18 cellular contexts compared by ENCODE assay signal in the genomic region with DNA sequence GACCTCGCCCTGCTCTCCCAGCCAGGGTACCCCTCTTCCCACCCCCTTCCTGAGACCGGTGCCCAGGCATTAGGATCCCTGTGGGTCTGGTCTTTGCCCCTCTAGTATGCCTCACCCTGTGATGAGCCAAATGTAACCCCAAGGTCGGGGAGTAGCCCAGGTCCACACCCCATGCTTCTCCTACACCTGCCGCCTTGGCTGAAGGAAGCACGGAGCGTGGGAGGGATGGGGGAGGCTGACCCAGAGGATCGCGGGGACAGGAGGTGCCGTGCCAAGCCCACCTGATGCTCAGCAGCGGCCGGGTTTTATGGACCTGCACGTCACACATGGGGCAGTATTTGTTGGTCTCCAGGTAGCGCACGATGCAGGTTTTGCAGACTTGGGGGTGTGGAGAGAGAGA. TPM values are rescaled to one million over a fixed set of nuclear protein-coding genes. Genes with fewer than 3 reads are reported as not detected.
DNase-seq lines count a peak whose midpoint lies in the region; ATAC-seq, FAIRE-seq and TF ChIP-seq lines count a peak whose summit lies in the region.
"Had no signal": no experiment of that assay in that cellular context is flagged by ENCODE, and none has a peak within 500 bp of the region (broad histone marks: within the 10 kb centered on the region; RNA-seq: fewer than 3 reads in every experiment).

No MANE protein-coding gene starts in this region.

- H3K79me2 ChIP-seq in K562 (ENCODE audit: control insufficient read depth, insufficient read depth, low read length) (peaks cover 29% of the 10 kb centered on the region), osteoblast (ENCODE audit: insufficient read depth, low read length) (peaks cover 68% of the 10 kb centered on the region)

- no peak overlapping the region for H3K4me3 ChIP-seq in HEK293 (ENCODE audit: low read depth, low read length)
- no peak overlapping the region for H3K4me3 ChIP-seq in K562
- no peak overlapping the region for H3K4me3 ChIP-seq in osteoblast (ENCODE audit: insufficient read depth, low read length)
- H3K4me3 ChIP-seq: BLaER1, GM23248 had no signal

- no peaks in the 10 kb centered on the region for H3K9me3 ChIP-seq in HEK293 (ENCODE audit: control insufficient read depth, insufficient read depth, low read depth, low read length)
- no peaks in the 10 kb centered on the region for H3K9me3 ChIP-seq in K562 (replicated peaks; ENCODE audit: control insufficient read depth, insufficient read depth, low read depth, low read length)
- no peaks in the 10 kb centered on the region for H3K9me3 ChIP-seq in osteoblast (ENCODE audit: low read depth, low read length)
- H3K9me3 ChIP-seq: BLaER1 had no signal

- H3K9ac ChIP-seq in K562 (ENCODE audit: insufficient read depth in 1 of 2, low read depth in 2 of 2, low read length in 2 of 2): peak overlapping the region in 1 of 2 experiments; percentile 68; a peak in 1 of 4 replicates
- H3K9ac ChIP-seq: BLaER1, GM23248 had no signal

- in situ Hi-C loops in K562 (cut with MboI): no loop called here

- H4K20me1 ChIP-seq in K562 (replicated peaks; ENCODE audit: control insufficient read depth, insufficient read depth, low read length): peaks cover 7% of the 10 kb centered on the region; the same call in 1 of the 2 replicates
- peaks cover 65% of the 10 kb centered on the region for H4K20me1 ChIP-seq in osteoblast (ENCODE audit: insufficient read depth, low read length)

- H3K4me2 ChIP-seq in K562 (ENCODE audit: insufficient read depth, low read length): no peak overlapping the region
- no peak overlapping the region for H3K4me2 ChIP-seq in osteoblast (ENCODE audit: insufficient read depth, low read length)
- H3K4me2 ChIP-seq: BLaER1 had no signal

- no peak for TF ChIP-seq RAD21 in K562 (CRISPR knock-in tag; conservative IDR thresholded peaks at IDR 0.05 in 1 of 2, IDR thresholded peaks at IDR 0.05 in 1 of 2)

- H2AFZ ChIP-seq in K562 (ENCODE audit: low read depth, low read length): no peak overlapping the region
- no peak overlapping the region for H2AFZ ChIP-seq in osteoblast (ENCODE audit: low read length)
- H2AFZ ChIP-seq: GM23248 had no signal

- H3K27me3 ChIP-seq in K562 (ENCODE audit: control insufficient read depth in 2 of 2, insufficient read depth in 2 of 2, low read length in 2 of 2) (no peaks in the 10 kb centered on the region), osteoblast (ENCODE audit: insufficient read depth, low read length) (no peaks in the 10 kb centered on the region)
- H3K27me3 ChIP-seq: BLaER1 had no signal

- H3K36me3 ChIP-seq in HEK293 (ENCODE audit: control insufficient read depth in 2 of 2, insufficient read depth in 1 of 2, low read length in 2 of 2) (peaks cover 13 to 57% of the 10 kb centered on the region in 2 experiments; a peak in 2 of 3 replicates), K562 (ENCODE audit: control insufficient read depth, insufficient read depth, low read length) (peaks cover 59% of the 10 kb centered on the region; the same call in 2 of the 3 replicates), osteoblast (ENCODE audit: insufficient read depth, low read length) (peaks cover 46% of the 10 kb centered on the region)

- no peak overlapping the region for H3K27ac ChIP-seq in HEK293 (ENCODE audit: extremely low read depth, low read depth, low read length)
- no peak overlapping the region for H3K27ac ChIP-seq in K562 (ENCODE audit: extremely low read depth, low read depth, low read length)
- no peak overlapping the region for H3K27ac ChIP-seq in osteoblast (ENCODE audit: low read depth, low read length)
- H3K27ac ChIP-seq: BLaER1, GM23248 had no signal

- BruUV-seq in K562 (replicated peaks; lab: Mats Ljungman, UMichigan): no TSS peak

- FAIRE-seq in K562 (lab: Jason Lieb, UNC): no peak
- FAIRE-seq: GM12892, GM18507, H54 had no signal

- CTCF ChIA-PET in HEK293 (lab: Yijun Ruan, JAX): no interaction called here
- CTCF ChIA-PET in K562 (lab: Yijun Ruan, JAX; ENCODE audit: low intra/inter-chr PET ratio): no interaction called here

- TF ChIP-seq EP300 in K562 (IDR thresholded peaks at IDR 0.05; ENCODE audit: low read length): no peak

- no peak for TF ChIP-seq POLR2A in K562 (conservative IDR thresholded peaks at IDR 0.05)

- POLR2A ChIA-PET in HEK293 (lab: Yijun Ruan, JAX): no interaction called here
- POLR2A ChIA-PET in K562 (lab: Yijun Ruan, JAX): no interaction called here

- no peak for DNase-seq in K562 (ENCODE audit: extremely low read depth in 1 of 4, low spot score in 3 of 4)
- peak; percentile 71 for DNase-seq in osteoblast (ENCODE audit: insufficient read length, low spot score, missing footprints)
- no peak for DNase-seq in effector CD8-positive, alpha-beta T cell (lab: John Stamatoyannopoulos, UW)
- DNase-seq in HPDE6-E6E7 (ENCODE audit: extremely low spot score): no peak
- DNase-seq: 8988T; CD4-positive, alpha-beta memory T cell; DMS153; DMS79; GDM1; GM23248; HCEC 1CT; HFFc6 had no signal

- no peak for ATAC-seq in K562

- WGBS in K562 (ENCODE audit: insufficient coverage, low coverage, missing lambda C conversion rate): 81% methylated on average over 12 of the region's 14 CpGs

- TF ChIP-seq CTCF in HEK293 (tag by site-specific recombination; IDR thresholded peaks at IDR 0.05): no peak
- TF ChIP-seq CTCF in K562 (IDR thresholded peaks at IDR 0.05 in 2 of 3, conservative IDR thresholded peaks at IDR 0.05 in 1 of 3; ENCODE audit: insufficient read depth in 2 of 3, low read depth in 1 of 3, low read length in 3 of 3): no peak
- TF ChIP-seq CTCF in osteoblast (IDR thresholded peaks at IDR 0.05; ENCODE audit: extremely low read depth, low read depth, low read length): no peak

- H3K4me1 ChIP-seq in HEK293 (ENCODE audit: control insufficient read depth, insufficient read depth, low read length) (peaks cover 18% of the 10 kb centered on the region), K562 (replicated peaks in 1 of 2; ENCODE audit: control insufficient read depth in 2 of 2, insufficient read depth in 2 of 2, low read length in 2 of 2) (peaks cover 2 to 32% of the 10 kb centered on the region in 2 experiments; a peak in 3 of 5 replicates), osteoblast (ENCODE audit: insufficient read depth, low read length) (peaks cover 30% of the 10 kb centered on the region)

- H3K9me1 ChIP-seq in K562 (ENCODE audit: control insufficient read depth, insufficient read depth, low read length): peaks cover 3% of the 10 kb centered on the region

- intact Hi-C loops in K562 (cut with micrococcal nuclease): no loop called here

RNA-seq across cellular contexts. Expression of a gene that starts 8.8 kb away (rescaled TPM):
- 12.2 and 22.3 TPM in 2 replicates for total RNA-seq in K562 (2011; cell fraction: chromatin; rRNA removed; ENCODE audit: low replicate concordance)
- total RNA-seq in K562 (2011; cell fraction: nucleolus; rRNA removed): 14.2 and 14.7 TPM in 2 replicates
- 12.9 and 19.9 TPM in 2 replicates for total RNA-seq in K562 (2011; cell fraction: nucleoplasm; rRNA removed)
- total RNA-seq in K562 (2014; rRNA removed): 6.6 and 8.3 TPM in 2 replicates
- total RNA-seq in K562 (2014; rRNA removed; fragmentation: Illumina TruSeq; extraction: Trizol): 3.0 and 3.7 TPM in 2 replicates
- 4.0 and 5.1 TPM in 2 replicates for total RNA-seq in K562 (2015; rRNA removed; fragmentation: Illumina TruSeq; extraction: Trizol)
- total RNA-seq in K562 (2021): 33.4 and 33.7 TPM in 2 replicates
- polyA plus RNA-seq in K562 (2011; rRNA removed): 5.9 and 7.0 TPM in 2 replicates
- polyA plus RNA-seq in K562 (2011; cell fraction: cytosol; rRNA removed): 7.1 and 19.3 TPM in 2 replicates
- 12.9 and 33.2 TPM in 2 replicates for polyA plus RNA-seq in K562 (2011; cell fraction: nucleus; rRNA removed)
- 22.2 and 28.1 TPM in 2 replicates for polyA plus RNA-seq in K562 (2012)
- polyA plus RNA-seq in K562 (2014; fragmentation: Illumina TruSeq; extraction: Trizol): 14.0 and 17.8 TPM in 2 replicates
- polyA plus RNA-seq in K562 (2014; fragmentation: Nextera tagmentation; extraction: Ambion mirVana): 1 to 10 TPM; 1.3 to 1.4 TPM
- 17.1 and 20.3 TPM in 2 replicates for polyA plus RNA-seq in K562 (2014; rRNA removed)
- polyA minus RNA-seq in K562 (2011; rRNA and poly(A)+ RNA removed): 4.2 and 5.7 TPM in 2 replicates
- 12.4 and 18.0 TPM in 2 replicates for polyA minus RNA-seq in K562 (2011; cell fraction: cytosol; rRNA and poly(A)+ RNA removed)
- 3.0 and 5.5 TPM in 2 replicates for polyA minus RNA-seq in K562 (2011; cell fraction: nucleus; rRNA and poly(A)+ RNA removed)
- total RNA-seq in osteoblast: 3.3 and 5.0 TPM in 2 replicates
- total RNA-seq: CD4-positive, alpha-beta memory T cell had no signal
- polyA plus RNA-seq: CD14-positive monocyte; CD4-positive, alpha-beta memory T cell had no signal

RNA-seq across cellular contexts. Expression of a gene that starts 9.2 kb away (rescaled TPM):
- 5.3 and 11.2 TPM in 2 replicates for total RNA-seq in K562 (2011; cell fraction: chromatin; rRNA removed; ENCODE audit: low replicate concordance)
- total RNA-seq in K562 (2011; cell fraction: nucleolus; rRNA removed): 8.9 and 9.2 TPM in 2 replicates
- 10.9 and 12.7 TPM in 2 replicates for total RNA-seq in K562 (2011; cell fraction: nucleoplasm; rRNA removed)
- total RNA-seq in K562 (2014; rRNA removed): 21.7 and 29.6 TPM in 2 replicates
- total RNA-seq in K562 (2014; rRNA removed; fragmentation: Illumina TruSeq; extraction: Trizol): 7.2 and 11.7 TPM in 2 replicates
- total RNA-seq in K562 (2015; rRNA removed; fragmentation: Illumina TruSeq; extraction: Trizol): 15.6 and 15.7 TPM in 2 replicates
- 60.7 and 78.7 TPM in 2 replicates for total RNA-seq in K562 (2021)
- 13.0 and 20.5 TPM in 2 replicates for polyA plus RNA-seq in K562 (2011; rRNA removed)
- polyA plus RNA-seq in K562 (2011; cell fraction: cytosol; rRNA removed): 7.8 and 30.3 TPM in 2 replicates
- polyA plus RNA-seq in K562 (2011; cell fraction: nucleus; rRNA removed): 6.0 and 11.9 TPM in 2 replicates
- 25.2 and 31.6 TPM in 2 replicates for polyA plus RNA-seq in K562 (2012)
- 15.0 and 29.4 TPM in 2 replicates for polyA plus RNA-seq in K562 (2014; fragmentation: Illumina TruSeq; extraction: Trizol)
- 10 to 100 TPM in 1 of 2 experiments, 1 to 10 TPM in 1; 5.0 to 10.7 TPM for polyA plus RNA-seq in K562 (2014; fragmentation: Nextera tagmentation; extraction: Ambion mirVana)
- polyA plus RNA-seq in K562 (2014; rRNA removed): 38.9 and 57.5 TPM in 2 replicates
- 2.4 and 3.5 TPM in 2 replicates for polyA minus RNA-seq in K562 (2011; rRNA and poly(A)+ RNA removed)
- 4.8 and 12.4 TPM in 2 replicates for polyA minus RNA-seq in K562 (2011; cell fraction: cytosol; rRNA and poly(A)+ RNA removed)
- 2.6 and 3.9 TPM in 2 replicates for polyA minus RNA-seq in K562 (2011; cell fraction: nucleus; rRNA and poly(A)+ RNA removed)
- 3.5 and 3.6 TPM in 2 replicates for total RNA-seq in osteoblast

RNA-seq across cellular contexts. Expression of a gene that starts 13.2 kb away (rescaled TPM):
- total RNA-seq in K562 (2011; cell fraction: chromatin; rRNA removed; ENCODE audit: low replicate concordance): 28.6 and 81.3 TPM in 2 replicates
- 130 and 156 TPM in 2 replicates for total RNA-seq in K562 (2011; cell fraction: nucleolus; rRNA removed)
- 96.8 and 111 TPM in 2 replicates for total RNA-seq in K562 (2011; cell fraction: nucleoplasm; rRNA removed)
- total RNA-seq in K562 (2014; rRNA removed): 509 and 525 TPM in 2 replicates
- 498 and 574 TPM in 2 replicates for total RNA-seq in K562 (2014; rRNA removed; fragmentation: Illumina TruSeq; extraction: Trizol)
- 469 and 476 TPM in 2 replicates for total RNA-seq in K562 (2015; rRNA removed; fragmentation: Illumina TruSeq; extraction: Trizol)
- 460 and 522 TPM in 2 replicates for total RNA-seq in K562 (2021)
- 331 and 538 TPM in 2 replicates for polyA plus RNA-seq in K562 (2011; rRNA removed)
- polyA plus RNA-seq in K562 (2011; cell fraction: cytosol; rRNA removed): 662 and 1,258 TPM in 2 replicates
- polyA plus RNA-seq in K562 (2011; cell fraction: nucleus; rRNA removed): 149 and 186 TPM in 2 replicates
- polyA plus RNA-seq in K562 (2012): 361 and 450 TPM in 2 replicates
- polyA plus RNA-seq in K562 (2014; fragmentation: Illumina TruSeq; extraction: Trizol): 538 and 584 TPM in 2 replicates
- 1,000 to 10,000 TPM; 2,413 to 2,775 TPM for polyA plus RNA-seq in K562 (2014; fragmentation: Nextera tagmentation; extraction: Ambion mirVana)
- 729 and 824 TPM in 2 replicates for polyA plus RNA-seq in K562 (2014; rRNA removed)
- polyA minus RNA-seq in K562 (2011; rRNA and poly(A)+ RNA removed): 209 and 374 TPM in 2 replicates
- polyA minus RNA-seq in K562 (2011; cell fraction: cytosol; rRNA and poly(A)+ RNA removed): 99.7 and 217 TPM in 2 replicates
- polyA minus RNA-seq in K562 (2011; cell fraction: nucleus; rRNA and poly(A)+ RNA removed): 36.3 and 46.2 TPM in 2 replicates
- total RNA-seq in osteoblast: 235 and 267 TPM in 2 replicates

RNA-seq across cellular contexts. Expression of a gene that starts 34.2 kb away (rescaled TPM):
- total RNA-seq in K562 (2011; cell fraction: chromatin; rRNA removed; ENCODE audit: low replicate concordance): 330 and 658 TPM in 2 replicates
- total RNA-seq in K562 (2011; cell fraction: nucleolus; rRNA removed): 248 and 270 TPM in 2 replicates
- 297 and 366 TPM in 2 replicates for total RNA-seq in K562 (2011; cell fraction: nucleoplasm; rRNA removed)
- total RNA-seq in K562 (2014; rRNA removed) (31.4 and 34.9 TPM in 2 replicates), K562 (2014; rRNA removed; fragmentation: Illumina TruSeq; extraction: Trizol) (17.4 and 18.4 TPM in 2 replicates), K562 (2015; rRNA removed; fragmentation: Illumina TruSeq; extraction: Trizol) (22.7 and 23.6 TPM in 2 replicates), K562 (2021) (61.3 and 71.7 TPM in 2 replicates), osteoblast (33.3 and 44.2 TPM in 2 replicates)
- polyA plus RNA-seq in K562 (2011; rRNA removed) (30.0 and 30.6 TPM in 2 replicates), K562 (2014; fragmentation: Illumina TruSeq; extraction: Trizol) (30.2 and 33.4 TPM in 2 replicates), K562 (2014; fragmentation: Nextera tagmentation; extraction: Ambion mirVana) (1 to 10 TPM; 3.1 to 3.4 TPM), K562 (2014; rRNA removed) (47.8 and 55.0 TPM in 2 replicates)
- 11.8 and 25.6 TPM in 2 replicates for polyA plus RNA-seq in K562 (2011; cell fraction: cytosol; rRNA removed)
- polyA plus RNA-seq in K562 (2011; cell fraction: nucleus; rRNA removed): 127 and 214 TPM in 2 replicates
- polyA plus RNA-seq in K562 (2012): 36.2 and 46.8 TPM in 2 replicates
- polyA minus RNA-seq in K562 (2011; rRNA and poly(A)+ RNA removed): 20.1 and 32.9 TPM in 2 replicates
- polyA minus RNA-seq in K562 (2011; cell fraction: cytosol; rRNA and poly(A)+ RNA removed): 13.9 and 19.0 TPM in 2 replicates
- 52.0 and 68.0 TPM in 2 replicates for polyA minus RNA-seq in K562 (2011; cell fraction: nucleus; rRNA and poly(A)+ RNA removed)
